ENCODE assay signal across 17 cellular contexts in the genomic region with DNA sequence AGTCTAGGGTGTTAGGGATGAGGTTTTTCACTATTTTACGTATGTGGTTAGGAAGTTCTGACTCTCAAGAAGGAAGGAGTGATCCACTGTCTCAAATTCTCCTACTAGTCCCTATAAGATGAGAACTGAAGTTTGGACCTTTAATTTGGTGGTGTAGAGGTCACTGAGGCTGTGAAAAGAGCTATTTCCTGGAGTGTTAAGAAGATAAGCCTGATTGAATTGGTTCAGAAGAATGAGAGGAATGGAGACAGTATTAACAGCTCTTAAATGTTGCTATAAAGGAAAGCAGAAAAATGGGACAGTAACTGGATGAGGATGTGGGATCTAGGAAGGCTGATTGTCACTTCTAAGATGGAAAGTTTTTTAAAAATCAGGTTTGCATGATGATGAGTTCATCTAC. TPM values are rescaled to one million over a fixed set of nuclear protein-coding genes. Genes with fewer than 3 reads are reported as not detected.
DNase-seq lines count a peak whose midpoint lies in the region; ATAC-seq and TF ChIP-seq lines count a peak whose summit lies in the region.
"Had no signal": no experiment of that assay in that cellular context is flagged by ENCODE, and none has a peak within 500 bp of the region (broad histone marks: within the 10 kb centered on the region; RNA-seq: fewer than 3 reads in every experiment).

No MANE protein-coding gene starts in this region.

- H4K20me1 ChIP-seq in neural progenitor cell (ENCODE audit: low read depth) = no peaks in the 10 kb centered on the region
- H4K20me1 ChIP-seq: BLaER1 had no signal

- H2AK5ac ChIP-seq in mesendoderm (ENCODE audit: low read length) = no peak overlapping the region

- H3K4me1 ChIP-seq in mesendoderm (ENCODE audit: control insufficient read depth, low read depth, low read length) (peaks cover 5% of the 10 kb centered on the region), neural progenitor cell (peaks cover 10% of the 10 kb centered on the region)
- H3K4me1 ChIP-seq: BE2C, BLaER1, Caco-2 had no signal

- DNase-seq in mesendoderm (peak; percentile 68), neural progenitor cell (ENCODE audit: low spot score) (peak; percentile 31), NCI-H2227 treated with DMSO at 0.1 percent for 48 hours (lab: John Stamatoyannopoulos, UW) (no peak)
- no peak for DNase-seq in CD4-positive, alpha-beta T cell
- DNase-seq: 8988T; ACHN; BE2C; C1 segment of cervical spinal cord; Caco-2; Calu3; CD4-positive, CD25-positive, alpha-beta regulatory T cell; CD8-positive, alpha-beta T cell; DMS79 treated with DMSO at 0.1 percent for 48 hours; GF-D8 had no signal

- intact Hi-C loops in CD4-positive, alpha-beta T cell (cut with DNase I, micrococcal nuclease) = no loop called here

- H3K36me3 Mint-ChIP-seq in neural progenitor cell = no peaks in the 10 kb centered on the region
- no peaks in the 10 kb centered on the region for H3K36me3 Mint-ChIP-seq in CD4-positive, alpha-beta T cell (ENCODE audit: low read depth)
- H3K36me3 Mint-ChIP-seq: CD14-positive monocyte; CD4-positive, CD25-positive, alpha-beta regulatory T cell; CD8-positive, alpha-beta T cell had no signal

- H3K27ac ChIP-seq in mesendoderm (ENCODE audit: low read depth, low read length) (no peak overlapping the region), neural progenitor cell (no peak overlapping the region)
- H3K27ac ChIP-seq in CD4-positive, alpha-beta T cell (ENCODE audit: low read depth, low read length) = no peak overlapping the region
- H3K27ac ChIP-seq: BLaER1 had no signal

- peaks cover 2% of the 10 kb centered on the region for H3K27me3 Mint-ChIP-seq in neural progenitor cell (ENCODE audit: insufficient read depth, low read depth)
- no peaks in the 10 kb centered on the region for H3K27me3 Mint-ChIP-seq in CD4-positive, alpha-beta T cell
- H3K27me3 Mint-ChIP-seq: CD4-positive, CD25-positive, alpha-beta regulatory T cell had no signal

- H3K9ac ChIP-seq in mesendoderm (ENCODE audit: low read length) (no peak overlapping the region), neural progenitor cell (no peak overlapping the region)
- H3K9ac ChIP-seq: BLaER1 had no signal

- no peak overlapping the region for H3K4ac ChIP-seq in mesendoderm (ENCODE audit: low read depth, low read length)

- ATAC-seq in GM21723 (IDR thresholded peaks at IDR 0.05; ENCODE audit: unreplicated experiment) = no peak
- ATAC-seq in CD4-positive, alpha-beta T cell (ENCODE audit: poor library complexity) = no peak
- ATAC-seq: CD8-positive, alpha-beta T cell had no signal

- H3K27me3 ChIP-seq in mesendoderm (ENCODE audit: insufficient read depth, low read length, poor library complexity) (no peaks in the 10 kb centered on the region), neural progenitor cell (no peaks in the 10 kb centered on the region)
- no peaks in the 10 kb centered on the region for H3K27me3 ChIP-seq in CD4-positive, alpha-beta T cell (ENCODE audit: control insufficient read depth, insufficient read depth, low read length)
- H3K27me3 ChIP-seq: BE2C, BLaER1 had no signal

- H3K79me1 ChIP-seq in mesendoderm (ENCODE audit: low read length) = no peaks in the 10 kb centered on the region

- POLR2A ChIA-PET in CD4-positive, alpha-beta T cell (lab: Charles Lee) = no interaction called here

- H3K18ac ChIP-seq in mesendoderm (ENCODE audit: low read length) = no peak overlapping the region

- H3K36me3 ChIP-seq in mesendoderm (ENCODE audit: control insufficient read depth, insufficient read depth, low read length) (no peaks in the 10 kb centered on the region), neural progenitor cell (no peaks in the 10 kb centered on the region)
- H3K36me3 ChIP-seq: BE2C, BLaER1 had no signal

- H3K4me2 ChIP-seq in mesendoderm (ENCODE audit: low read length) = no peak overlapping the region
- H3K4me2 ChIP-seq in neural progenitor cell = peak overlapping the region; percentile 29
- H3K4me2 ChIP-seq: BLaER1 had no signal

- H3K4me3 Mint-ChIP-seq in neural progenitor cell = no peak overlapping the region
- no peak overlapping the region for H3K4me3 Mint-ChIP-seq in CD4-positive, alpha-beta T cell
- H3K4me3 Mint-ChIP-seq: CD14-positive monocyte; CD4-positive, CD25-positive, alpha-beta regulatory T cell; CD8-positive, alpha-beta T cell had no signal

- no peak overlapping the region for H2AFZ ChIP-seq in neural progenitor cell (replicated peaks)

- no peaks in the 10 kb centered on the region for H3F3A ChIP-seq in neural progenitor cell (ENCODE audit: low read depth)

- no peak overlapping the region for H4K8ac ChIP-seq in mesendoderm (ENCODE audit: low read depth, low read length)

- H3K4me3 ChIP-seq in mesendoderm (ENCODE audit: low read length) (no peak overlapping the region), neural progenitor cell (no peak overlapping the region)
- H3K4me3 ChIP-seq: BLaER1 had no signal

- WGBS in mesendoderm (ENCODE audit: extremely low coverage, insufficient coverage, low lambda C conversion rate) = no CpG with 5 or more reads among the region's 1 CpG

- peaks cover 7% of the 10 kb centered on the region for H3K4me1 Mint-ChIP-seq in neural progenitor cell
- no peaks in the 10 kb centered on the region for H3K4me1 Mint-ChIP-seq in CD4-positive, alpha-beta T cell (ENCODE audit: low read depth)
- H3K4me1 Mint-ChIP-seq: CD14-positive monocyte; CD4-positive, CD25-positive, alpha-beta regulatory T cell had no signal

- H3K9me3 Mint-ChIP-seq in neural progenitor cell = no peaks in the 10 kb centered on the region
- no peaks in the 10 kb centered on the region for H3K9me3 Mint-ChIP-seq in CD4-positive, alpha-beta T cell
- H3K9me3 Mint-ChIP-seq: CD8-positive, alpha-beta T cell had no signal

- H3K9me3 ChIP-seq in neural progenitor cell (ENCODE audit: low read depth) = no peaks in the 10 kb centered on the region
- H3K9me3 ChIP-seq in CD4-positive, alpha-beta T cell (ENCODE audit: control insufficient read depth, low read length) = no peaks in the 10 kb centered on the region
- H3K9me3 ChIP-seq: BE2C, BLaER1, Caco-2 had no signal

- no peak overlapping the region for H2BK120ac ChIP-seq in mesendoderm (ENCODE audit: low read depth, low read length)

- H3K56ac ChIP-seq in mesendoderm (ENCODE audit: low read length) = no peak overlapping the region

- no peak overlapping the region for H2BK15ac ChIP-seq in mesendoderm (replicated peaks; ENCODE audit: low read depth)

- no peak for TF ChIP-seq CTCF in neural progenitor cell (IDR thresholded peaks at IDR 0.05)
- no peak for TF ChIP-seq CTCF in CD4-positive, alpha-beta T cell (IDR thresholded peaks at IDR 0.05)

- no peak overlapping the region for H3K23ac ChIP-seq in mesendoderm (ENCODE audit: low read length)

- no peak overlapping the region for H2BK5ac ChIP-seq in mesendoderm (ENCODE audit: low read length)

- H4K5ac ChIP-seq in mesendoderm (ENCODE audit: low read length) = no peak overlapping the region

- H3K79me2 ChIP-seq in mesendoderm (ENCODE audit: control insufficient read depth, insufficient read depth, low read length) (no peaks in the 10 kb centered on the region), neural progenitor cell (ENCODE audit: low read depth) (no peaks in the 10 kb centered on the region)

- no peak overlapping the region for H3K27ac Mint-ChIP-seq in neural progenitor cell
- H3K27ac Mint-ChIP-seq in CD4-positive, alpha-beta T cell = no peak overlapping the region
- H3K27ac Mint-ChIP-seq: CD4-positive, CD25-positive, alpha-beta regulatory T cell; CD8-positive, alpha-beta T cell had no signal

- CTCF ChIA-PET in CD4-positive, alpha-beta T cell (lab: Charles Lee) = no interaction called here

RNA-seq across cellular contexts. Expression of gene CNTN1, which starts 57.6 kb away (rescaled TPM):
- polyA plus RNA-seq in mesendoderm (2013, experiment 1 of 2) = 2.0 TPM
- 1.8 TPM for polyA plus RNA-seq in mesendoderm (2013, experiment 2 of 2)
- total RNA-seq in neural progenitor cell (ENCODE audit: low replicate concordance) = 0.17 and 0.22 TPM in 2 replicates
- total RNA-seq in CD4-positive, alpha-beta T cell = not detected
- total RNA-seq: Caco-2; Calu3; CD4-positive, CD25-positive, alpha-beta regulatory T cell; CD8-positive, alpha-beta T cell had no signal
- polyA plus RNA-seq: CD14-positive monocyte; CD4-positive, CD25-positive, alpha-beta regulatory T cell had no signal

Comparison
In these comparisons a context has a peak if more than half of its experiments do, and no peak if none do; other contexts are left out.
1. DNase-seq: peak in mesendoderm (single experiment) and neural progenitor cell (single experiment); none in CD4-positive, alpha-beta T cell (0 of 10) and NCI-H2227 treated with DMSO at 0.1 percent for 48 hours (single experiment).